32 cellular contexts compared by ENCODE assay signal in genomic region chr11:1030086-1030485, GRCh38. TPM values are rescaled to one million over a fixed set of nuclear protein-coding genes. Genes with fewer than 3 reads are reported as not detected.
"Had no signal": no experiment of that assay in that cellular context is flagged by ENCODE, and none has a peak within 500 bp of the region (broad histone marks: within the 10 kb centered on the region; RNA-seq: fewer than 3 reads in every experiment).

No MANE protein-coding gene starts in this region.

- H3K27ac Mint-ChIP-seq: stimulated activated effector memory CD8-positive, alpha-beta T cell treated with anti-CD3 and anti-CD28 coated beads, Interleukin-12 subunit alpha, Interleukin-12 subunit beta, amount 100 ng/mL, for 72 hours; stimulated activated memory B cell treated with anti-CD40 and anti-IgM and Interleukin-4, amounts not matched to agents 10 μg/mL and 1 μg/mL and 100 μg/mL, for 72 hours; stimulated activated naive B cell treated with anti-CD40 and anti-IgM and Interleukin-4, amounts not matched to agents 10 μg/mL and 1 μg/mL and 100 μg/mL, for 72 hours; stimulated activated naive CD8-positive, alpha-beta T cell treated with anti-CD3 and anti-CD28 coated beads, Interleukin-15, amount 100 ng/mL, for 72 hours; stimulated activated naive CD8-positive, alpha-beta T cell treated with anti-CD3 and anti-CD28 coated beads, Interleukin-15, Interleukin-2, amounts not matched to agents 100 ng/mL and 50 ng/mL, for 24 hours; type B pancreatic cell had no signal

- H3K4me1 Mint-ChIP-seq: stimulated activated effector memory CD8-positive, alpha-beta T cell treated with anti-CD3 and anti-CD28 coated beads, Interleukin-12 subunit alpha, Interleukin-12 subunit beta, amount 100 ng/mL, for 72 hours; stimulated activated memory B cell treated with anti-CD40 and anti-IgM and Interleukin-4, amounts not matched to agents 10 μg/mL and 1 μg/mL and 100 μg/mL, for 72 hours; stimulated activated naive CD8-positive, alpha-beta T cell treated with anti-CD3 and anti-CD28 coated beads, Interleukin-15, amount 100 ng/mL, for 72 hours had no signal

- H3K27ac ChIP-seq: stomach, suprapubic skin, testis, thoracic aorta, thyroid gland, tibial artery, tibial nerve, transverse colon, upper lobe of left lung, upper lobe of right lung, uterus, vagina had no signal

- H3K4me1 ChIP-seq: suprapubic skin, testis, thyroid gland, tibial nerve, transverse colon, upper lobe of left lung, upper lobe of right lung, uterus, vagina had no signal

- H3K9me3 Mint-ChIP-seq: stimulated activated effector memory CD8-positive, alpha-beta T cell treated with anti-CD3 and anti-CD28 coated beads, Interleukin-12 subunit alpha, Interleukin-12 subunit beta, amount 100 ng/mL, for 72 hours; stimulated activated naive CD8-positive, alpha-beta T cell treated with anti-CD3 and anti-CD28 coated beads, Interleukin-15, Interleukin-2, amounts not matched to agents 100 ng/mL and 50 ng/mL, for 24 hours; type B pancreatic cell had no signal

- ATAC-seq: stimulated activated effector memory CD8-positive, alpha-beta T cell treated with anti-CD3 and anti-CD28 coated beads, Interleukin-12 subunit alpha, Interleukin-12 subunit beta, amount 100 ng/mL, for 72 hours; stimulated activated memory B cell treated with anti-CD40 and anti-IgM and Interleukin-4, amounts not matched to agents 10 μg/mL and 1 μg/mL and 100 μg/mL, for 72 hours; stimulated activated naive B cell treated with anti-CD40 and anti-IgM and Interleukin-4, amounts not matched to agents 10 μg/mL and 1 μg/mL and 100 μg/mL, for 72 hours; stimulated activated naive CD8-positive, alpha-beta T cell treated with anti-CD3 and anti-CD28 coated beads, Interleukin-15, Interleukin-2, amounts not matched to agents 100 U/mL and 50 U/mL, for 24 hours; upper lobe of right lung had no signal

- H3K4me3 Mint-ChIP-seq: stimulated activated effector memory CD8-positive, alpha-beta T cell treated with anti-CD3 and anti-CD28 coated beads, Interleukin-12 subunit alpha, Interleukin-12 subunit beta, amount 100 ng/mL, for 72 hours; stimulated activated memory B cell treated with anti-CD40 and anti-IgM and Interleukin-4, amounts not matched to agents 10 μg/mL and 1 μg/mL and 100 μg/mL, for 72 hours; stimulated activated naive B cell treated with anti-CD40 and anti-IgM and Interleukin-4, amounts not matched to agents 10 μg/mL and 1 μg/mL and 100 μg/mL, for 72 hours; stimulated activated naive CD8-positive, alpha-beta T cell treated with anti-CD3 and anti-CD28 coated beads, Interleukin-15, amount 100 ng/mL, for 72 hours; stimulated activated naive CD8-positive, alpha-beta T cell treated with anti-CD3 and anti-CD28 coated beads, Interleukin-15, Interleukin-2, amounts not matched to agents 100 ng/mL and 50 ng/mL, for 24 hours; type B pancreatic cell had no signal

- H3K36me3 ChIP-seq: suprapubic skin, thoracic aorta, thyroid gland, transverse colon, upper lobe of left lung, upper lobe of right lung, uterus, vagina had no signal

- DNase-seq: stimulated activated CD4-positive, alpha-beta T cell treated with anti-CD3 and anti-CD28 coated beads, Interleukin-2, amount 100 ng/mL, for 48 hours; stimulated activated CD4-positive, alpha-beta T cell treated with anti-CD3 and anti-CD28 coated beads, Interleukin-4, amount 100 ng/mL, for 1 hour; stimulated activated CD4-positive, alpha-beta T cell treated with anti-CD3 and anti-CD28 coated beads, Interleukin-4, amount 100 ng/mL, for 24 hours; stimulated activated CD4-positive, alpha-beta T cell treated with anti-CD3 and anti-CD28 coated beads, Interleukin-4, amount 100 ng/mL, for 4 hours; stimulated activated CD8-positive, alpha-beta memory T cell treated with anti-CD3 and anti-CD28 coated beads, Interleukin-4, amount 100 ng/mL, for 48 hours; stimulated activated naive B cell treated with anti-CD40 and anti-IgM and Interleukin-4, amounts not matched to agents 10 μg/mL and 1 μg/mL and 100 μg/mL, for 72 hours; stimulated activated naive CD4-positive, alpha-beta T cell; stimulated activated naive CD4-positive, alpha-beta T cell treated with Interleukin-2 at 50 U/mL for 16 hours; stimulated activated naive CD8-positive, alpha-beta T cell treated with anti-CD3 and anti-CD28 coated beads, Interleukin-15, amount 100 ng/mL, for 72 hours; stimulated activated naive CD8-positive, alpha-beta T cell treated with anti-CD3 and anti-CD28 coated beads, Interleukin-15, Interleukin-2, amounts not matched to agents 100 U/mL and 50 U/mL, for 24 hours; stomach; substantia nigra; testis; thyroid gland; tibial artery; transverse colon; trophoblast cell; upper lobe of right lung; uterus had no signal

- H3K27me3 Mint-ChIP-seq: stimulated activated memory B cell treated with anti-CD40 and anti-IgM and Interleukin-4, amounts not matched to agents 10 μg/mL and 1 μg/mL and 100 μg/mL, for 72 hours; stimulated activated naive B cell treated with anti-CD40 and anti-IgM and Interleukin-4, amounts not matched to agents 10 μg/mL and 1 μg/mL and 100 μg/mL, for 72 hours; stimulated activated naive CD8-positive, alpha-beta T cell treated with anti-CD3 and anti-CD28 coated beads, Interleukin-15, amount 100 ng/mL, for 72 hours; stimulated activated naive CD8-positive, alpha-beta T cell treated with anti-CD3 and anti-CD28 coated beads, Interleukin-15, Interleukin-2, amounts not matched to agents 100 ng/mL and 50 ng/mL, for 24 hours; type B pancreatic cell had no signal

- H3K4me3 ChIP-seq: stomach, suprapubic skin, testis, thoracic aorta, thyroid gland, tibial artery, tibial nerve, transverse colon, upper lobe of left lung, upper lobe of right lung, uterus, vagina had no signal

- H3K9me3 ChIP-seq: stomach, suprapubic skin, testis, thoracic aorta, thyroid gland, tibial artery, tibial nerve, transverse colon, upper lobe of left lung, upper lobe of right lung, uterus, vagina had no signal

- H3K27me3 ChIP-seq: testis, thyroid gland, tibial nerve, upper lobe of left lung, upper lobe of right lung, uterus, vagina had no signal

- H3K36me3 Mint-ChIP-seq: stimulated activated effector memory CD8-positive, alpha-beta T cell treated with anti-CD3 and anti-CD28 coated beads, Interleukin-12 subunit alpha, Interleukin-12 subunit beta, amount 100 ng/mL, for 72 hours; stimulated activated memory B cell treated with anti-CD40 and anti-IgM and Interleukin-4, amounts not matched to agents 10 μg/mL and 1 μg/mL and 100 μg/mL, for 72 hours; type B pancreatic cell had no signal

RNA-seq across cellular contexts. Expression of gene MUC6, which starts 6.4 kb away (rescaled TPM):
- total RNA-seq: subcutaneous adipose tissue, thyroid gland, transverse colon, upper lobe of right lung, ureter, urinary bladder, vagina had no signal
- polyA plus RNA-seq: urinary bladder had no signal

RNA-seq across cellular contexts. Expression of gene MUC2, which starts 44.6 kb away (rescaled TPM):
- total RNA-seq: temporal lobe, thoracic aorta, thyroid gland, tibial nerve, upper lobe of right lung, urinary bladder, vagina had no signal
- polyA plus RNA-seq: stomach had no signal
